Comparison of ENCODE assay signal across 8 cellular contexts in the genomic region with DNA sequence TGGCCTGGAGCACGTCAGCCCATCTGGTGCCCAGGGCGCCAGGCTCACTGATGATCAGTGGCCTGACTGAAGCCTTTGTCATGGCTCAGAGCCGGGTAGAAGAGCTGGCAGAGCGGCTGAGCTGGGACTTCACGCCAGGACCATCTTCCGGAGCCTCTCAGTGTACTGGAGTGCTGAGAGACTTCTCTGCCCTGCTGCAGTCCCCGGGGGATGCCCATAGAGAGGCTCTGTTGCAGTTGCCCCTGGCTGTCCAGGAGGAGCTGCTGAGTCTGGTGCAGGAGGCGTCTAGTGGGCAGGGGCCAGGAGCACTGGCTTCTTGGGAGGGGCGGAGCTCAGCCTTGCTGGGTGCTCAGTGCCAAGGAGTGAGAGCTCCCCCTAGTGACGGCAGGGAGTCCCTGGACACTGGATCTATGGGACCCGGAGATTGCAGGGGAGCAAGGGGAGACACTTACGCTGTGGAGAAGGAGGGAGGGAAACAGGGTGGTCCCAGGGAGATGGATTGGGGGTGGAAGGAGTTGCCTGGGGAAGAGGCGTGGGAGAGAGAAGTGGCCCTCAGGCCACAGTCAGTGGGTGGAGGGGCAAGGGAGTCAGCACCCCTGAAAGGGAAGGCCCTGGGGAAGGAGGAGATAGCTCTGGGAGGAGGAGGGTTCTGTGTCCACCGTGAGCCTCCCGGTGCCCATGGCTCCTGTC. TPM values are rescaled to one million over a fixed set of nuclear protein-coding genes. Genes with fewer than 3 reads are reported as not detected.
DNase-seq lines count a peak whose midpoint lies in the region; ATAC-seq and TF ChIP-seq lines count a peak whose summit lies in the region.

No MANE protein-coding gene starts in this region.

- H3K27ac ChIP-seq in heart right ventricle, result peak overlapping the region in 9 of 10 donors; percentile 91 to 99 (median 97)
- H3K27ac ChIP-seq in vagina, result peak overlapping the region; percentile 92

- peak; percentile 83 to 94 (median 93) for DNase-seq in NCI-H1417 (lab: John Stamatoyannopoulos, UW)
- peak; percentile 81 for DNase-seq in SW480 (ENCODE audit: low spot score)
- peak; percentile 97 for DNase-seq in adipocyte (ENCODE audit: low read depth)
- peak; percentile 91 to 92 for DNase-seq in heart right ventricle
- peak; percentile 90 for DNase-seq in pulmonary artery endothelial cell (ENCODE audit: low read depth, low spot score)
- peak; percentile 89 to 96 for DNase-seq in vagina (ENCODE audit: extremely low spot score in 2 of 2)

- peaks cover 50% of the 10 kb centered on the region for H3K4me1 ChIP-seq in adipocyte (ENCODE audit: control insufficient read depth, insufficient read depth, low read length)
- H3K4me1 ChIP-seq in heart right ventricle, result peaks cover 12 to 56% (median 43%) of the 10 kb centered on the region in 9 donors
- H3K4me1 ChIP-seq in vagina, result peaks cover 61% of the 10 kb centered on the region

- H3K9ac ChIP-seq in adipocyte (ENCODE audit: low read length), result peak overlapping the region; percentile 96

- no peaks in the 10 kb centered on the region for H3K9me3 ChIP-seq in adipocyte (ENCODE audit: control insufficient read depth, low read length)
- H3K9me3 ChIP-seq in heart right ventricle, result no peaks in the 10 kb centered on the region
- H3K9me3 ChIP-seq in vagina, result no peaks in the 10 kb centered on the region

- peaks cover 29% of the 10 kb centered on the region for H3K36me3 ChIP-seq in adipocyte (ENCODE audit: control insufficient read depth, insufficient read depth, low read length, severe bottlenecking)
- peaks cover 0 to 57% (median 32%) of the 10 kb centered on the region in 9 donors for H3K36me3 ChIP-seq in heart right ventricle
- peaks cover 0 to 31% of the 10 kb centered on the region in 2 donors for H3K36me3 ChIP-seq in vagina

- intact Hi-C loops in heart right ventricle (cut with DNase I), result loop anchor here in 9 of 10 donors (1.0 to 10.0 kb wide), 9 partner anchors 60 to 197 kb away; a partner anchor contains a TSS
- intact Hi-C loops in vagina (cut with DNase I), result loop anchor here (2.0 to 5.0 kb wide), 3 partner anchors 65 to 189 kb away; a partner anchor contains a TSS

- WGBS in heart right ventricle, 2 donors, result 39 to 44% methylated on average over 15 of the region's 15 CpGs

- TF ChIP-seq CTCF in GM12875 (IDR thresholded peaks at IDR 0.05; ENCODE audit: borderline replicate concordance, insufficient read depth, low read depth, low read length) (peak; percentile 98), heart right ventricle (IDR thresholded peaks at IDR 0.05) (peak; percentile 90 to 96 (median 92)), vagina (IDR thresholded peaks at IDR 0.05) (peak; percentile 59 to 96 (median 96))

- ATAC-seq in HG02763 (IDR thresholded peaks at IDR 0.05; ENCODE audit: unreplicated experiment) (peak; percentile 51), heart right ventricle (peak; percentile 56 to 83 (median 74))

- no peaks in the 10 kb centered on the region for H3K27me3 ChIP-seq in adipocyte (replicated peaks; ENCODE audit: control insufficient read depth, insufficient read depth, low read length)
- no peaks in the 10 kb centered on the region for H3K27me3 ChIP-seq in heart right ventricle
- no peaks in the 10 kb centered on the region for H3K27me3 ChIP-seq in vagina

- H3K4me3 ChIP-seq in GM12875 (ENCODE audit: low read depth, low read length) (peak overlapping the region; percentile 69), adipocyte (ENCODE audit: low read length) (peak overlapping the region; percentile 95), heart right ventricle (peak overlapping the region in 9 of 10 donors; percentile 74 to 91 (median 79)), vagina (peak overlapping the region; percentile 72 to 93)

- TF ChIP-seq POLR2A in vagina (IDR thresholded peaks at IDR 0.05), result no peak

RNA-seq across cellular contexts. Expression of a gene that starts 2.0 kb away (rescaled TPM):
- total RNA-seq in heart right ventricle, result 10 to 100 TPM; 14.3 to 30.1 (median 17.9) TPM
- 10 to 100 TPM; 14.0 to 20.9 TPM for polyA plus RNA-seq in heart right ventricle
- total RNA-seq in pulmonary artery endothelial cell, result 53.9 and 72.1 TPM in 2 replicates
- total RNA-seq in vagina, result 41.7 TPM

RNA-seq across cellular contexts. Expression of a gene that starts 2.2 kb away (rescaled TPM):
- 1 to 10 TPM in 4 of 10 donors, under 1 TPM in 6; 0.24 to 2.5 (median 0.80) TPM for total RNA-seq in heart right ventricle
- 1 to 10 TPM; 1.0 to 1.8 TPM for polyA plus RNA-seq in heart right ventricle
- 0.86 and 1.8 TPM in 2 replicates for total RNA-seq in pulmonary artery endothelial cell
- 1.7 TPM for total RNA-seq in vagina

RNA-seq across cellular contexts. Expression of a gene that starts 10.9 kb away (rescaled TPM):
- total RNA-seq in heart right ventricle (10 to 100 TPM; 55.6 to 93.6 (median 67.4) TPM), pulmonary artery endothelial cell (10.4 TPM in 2 replicates), vagina (43.2 TPM)
- 100 to 1,000 TPM in 1 of 2 donors, 10 to 100 TPM in 1; 88.5 to 108 TPM for polyA plus RNA-seq in heart right ventricle

RNA-seq across cellular contexts. Expression of a gene that starts 32.9 kb away (rescaled TPM):
- total RNA-seq in heart right ventricle (1 to 10 TPM; 3.6 to 9.0 (median 6.4) TPM), pulmonary artery endothelial cell (9.8 and 10.5 TPM in 2 replicates), vagina (14.7 TPM)
- 1 to 10 TPM; 4.6 to 6.8 TPM for polyA plus RNA-seq in heart right ventricle

Comparison
In these comparisons a context has a peak if more than half of its experiments do, and no peak if none do; other contexts are left out.
1. Peak in every context shown above with its lines: DNase-seq, ATAC-seq, H3K4me3 ChIP-seq and H3K27ac ChIP-seq.